In the genomic region with DNA sequence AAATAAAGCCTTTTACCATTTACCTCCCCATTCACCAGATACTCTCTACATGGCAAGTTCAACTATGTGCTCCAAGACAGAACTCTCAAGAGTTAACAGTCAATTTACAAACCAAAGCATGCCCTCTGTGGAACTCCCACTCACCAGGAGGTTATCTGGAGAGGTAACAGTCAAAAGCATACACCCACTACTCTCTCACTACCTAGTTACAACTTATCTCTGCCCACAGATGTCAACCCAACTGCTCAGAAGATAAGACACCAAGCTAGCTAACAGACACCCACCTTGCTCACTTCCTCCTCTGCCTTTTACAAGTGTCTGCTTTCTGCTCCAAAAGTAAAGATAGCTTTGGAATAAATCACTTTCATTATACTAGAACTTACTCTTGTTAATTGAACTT, we compare ENCODE assay signal across 1 cellular context.
TF ChIP-seq lines count a peak whose summit lies in the region.

No MANE protein-coding gene starts in this region.

TF ChIP-seq in K562, 482 proteins besides CTCF, POLR2A, EP300 and RAD21 (continued from another document and continues in another):
- TF ChIP-seq, protein P1, sequence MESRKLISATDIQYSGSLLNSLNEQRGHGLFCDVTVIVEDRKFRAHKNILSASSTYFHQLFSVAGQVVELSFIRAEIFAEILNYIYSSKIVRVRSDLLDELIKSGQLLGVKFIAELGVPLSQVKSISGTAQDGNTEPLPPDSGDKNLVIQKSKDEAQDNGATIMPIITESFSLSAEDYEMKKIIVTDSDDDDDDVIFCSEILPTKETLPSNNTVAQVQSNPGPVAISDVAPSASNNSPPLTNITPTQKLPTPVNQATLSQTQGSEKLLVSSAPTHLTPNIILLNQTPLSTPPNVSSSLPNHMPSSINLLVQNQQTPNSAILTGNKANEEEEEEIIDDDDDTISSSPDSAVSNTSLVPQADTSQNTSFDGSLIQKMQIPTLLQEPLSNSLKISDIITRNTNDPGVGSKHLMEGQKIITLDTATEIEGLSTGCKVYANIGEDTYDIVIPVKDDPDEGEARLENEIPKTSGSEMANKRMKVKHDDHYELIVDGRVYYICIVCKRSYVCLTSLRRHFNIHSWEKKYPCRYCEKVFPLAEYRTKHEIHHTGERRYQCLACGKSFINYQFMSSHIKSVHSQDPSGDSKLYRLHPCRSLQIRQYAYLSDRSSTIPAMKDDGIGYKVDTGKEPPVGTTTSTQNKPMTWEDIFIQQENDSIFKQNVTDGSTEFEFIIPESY (CRISPR knock-in tag; IDR thresholded peaks at IDR 0.05): peak; percentile 60; the same call in 1 of the 2 replicates
- TF ChIP-seq, protein P2, sequence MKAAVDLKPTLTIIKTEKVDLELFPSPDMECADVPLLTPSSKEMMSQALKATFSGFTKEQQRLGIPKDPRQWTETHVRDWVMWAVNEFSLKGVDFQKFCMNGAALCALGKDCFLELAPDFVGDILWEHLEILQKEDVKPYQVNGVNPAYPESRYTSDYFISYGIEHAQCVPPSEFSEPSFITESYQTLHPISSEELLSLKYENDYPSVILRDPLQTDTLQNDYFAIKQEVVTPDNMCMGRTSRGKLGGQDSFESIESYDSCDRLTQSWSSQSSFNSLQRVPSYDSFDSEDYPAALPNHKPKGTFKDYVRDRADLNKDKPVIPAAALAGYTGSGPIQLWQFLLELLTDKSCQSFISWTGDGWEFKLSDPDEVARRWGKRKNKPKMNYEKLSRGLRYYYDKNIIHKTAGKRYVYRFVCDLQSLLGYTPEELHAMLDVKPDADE (conservative IDR thresholded peaks at IDR 0.05; ENCODE audit: control insufficient read depth, low read depth, low read length): peak; percentile 91
- TF ChIP-seq POLR3A (IDR thresholded peaks at IDR 0.05; ENCODE audit: borderline replicate concordance, extremely low read depth, insufficient read depth, insufficient read length) (no peak), CBX1 (IDR thresholded peaks at IDR 0.05; ENCODE audit: low read depth) (peak; percentile 34; the same call in 1 of the 2 replicates), CSDE1 (IDR thresholded peaks at IDR 0.05) (no peak), L3MBTL2 (IDR thresholded peaks at IDR 0.05) (peak; percentile 61), TAL1 (IDR thresholded peaks at IDR 0.05) (peak; percentile 99), ATF7 (IDR thresholded peaks at IDR 0.05) (peak; percentile 82), KLF16 (IDR thresholded peaks at IDR 0.05) (peak; percentile 100), CBX2 (IDR thresholded peaks at IDR 0.05; ENCODE audit: insufficient read depth, low read length, poor library complexity, severe bottlenecking) (no peak), ARID1B (IDR thresholded peaks at IDR 0.05) (peak; percentile 100), TAF9B (IDR thresholded peaks at IDR 0.05; ENCODE audit: partially characterized antibody) (peak; percentile 69), KLF13 (tag; IDR thresholded peaks at IDR 0.05; ENCODE audit: borderline replicate concordance, low read depth) (peak; percentile 68; the same call in 1 of the 2 replicates), RFX1 (IDR thresholded peaks at IDR 0.05) (peak; percentile 42; the same call in 1 of the 2 replicates), ZNF830 (CRISPR knock-in tag; IDR thresholded peaks at IDR 0.05) (no peak), ZNF644 (tag; IDR thresholded peaks at IDR 0.05; ENCODE audit: low read depth) (peak; percentile 98), BCOR (IDR thresholded peaks at IDR 0.05) (peak; percentile 95), ESRRA (IDR thresholded peaks at IDR 0.05; ENCODE audit: borderline replicate concordance, low read depth) (peak; percentile 85; the same call in 1 of the 2 replicates), ZNF311 (CRISPR knock-in tag; IDR thresholded peaks at IDR 0.05) (peak; percentile 80; the same call in 1 of the 2 replicates), PHB2 (IDR thresholded peaks at IDR 0.05; ENCODE audit: low read depth) (peak; percentile 99), HDAC2 (IDR thresholded peaks at IDR 0.05) (peak; percentile 100), HNRNPUL1 (IDR thresholded peaks at IDR 0.05; ENCODE audit: low read length) (no peak), ZNF175 (CRISPR knock-in tag; IDR thresholded peaks at IDR 0.05; ENCODE audit: low read depth) (peak; percentile 94), ZNF232 (CRISPR knock-in tag; IDR thresholded peaks at IDR 0.05) (peak; percentile 87; the same call in 1 of the 2 replicates), XRCC3 (IDR thresholded peaks at IDR 0.05) (peak; percentile 96), SOX6 (IDR thresholded peaks at IDR 0.05) (peak; percentile 99), ZBED1 (IDR thresholded peaks at IDR 0.05) (peak; percentile 96), ZNF3 (CRISPR knock-in tag; IDR thresholded peaks at IDR 0.05) (no peak), HDAC8 (tag; IDR thresholded peaks at IDR 0.05) (no peak), MYNN (IDR thresholded peaks at IDR 0.05) (peak; percentile 95), MYNN (CRISPR knock-in tag; IDR thresholded peaks at IDR 0.05) (no peak), ZKSCAN1 (IDR thresholded peaks at IDR 0.05; ENCODE audit: low read depth, low read length) (peak; percentile 74), KAT2B (IDR thresholded peaks at IDR 0.05; ENCODE audit: low read depth, low read length) (no peak), TCF3 (CRISPR knock-in tag; IDR thresholded peaks at IDR 0.05) (peak; percentile 99), MYBL2 (IDR thresholded peaks at IDR 0.05; ENCODE audit: low read depth) (peak; percentile 81), MYBL2 (CRISPR knock-in tag; IDR thresholded peaks at IDR 0.05; ENCODE audit: borderline replicate concordance) (no peak), HIVEP1 (CRISPR knock-in tag; IDR thresholded peaks at IDR 0.05) (peak; percentile 79; the same call in 1 of the 2 replicates), RBM39 (optimal IDR thresholded peaks at IDR 0.05; ENCODE audit: low read depth, low read length) (no peak), NFIX (CRISPR knock-in tag; IDR thresholded peaks at IDR 0.05; ENCODE audit: low read depth) (no peak), KLF1 (tag; IDR thresholded peaks at IDR 0.05) (0 out of 2 replicates have a peak, but pooled peaks have one; percentile 35), TCF7L2 (IDR thresholded peaks at IDR 0.05; ENCODE audit: low read depth, low read length) (no peak), MTA3 (IDR thresholded peaks at IDR 0.05; ENCODE audit: borderline replicate concordance) (peak; percentile 96), PYGO2 (tag; IDR thresholded peaks at IDR 0.05) (peak; percentile 93), STAT5A (IDR thresholded peaks at IDR 0.05; ENCODE audit: borderline replicate concordance, low read length) (peak; percentile 99), CREM (IDR thresholded peaks at IDR 0.05; ENCODE audit: low read depth) (peak; percentile 89)
- TF ChIP-seq, protein P3, sequence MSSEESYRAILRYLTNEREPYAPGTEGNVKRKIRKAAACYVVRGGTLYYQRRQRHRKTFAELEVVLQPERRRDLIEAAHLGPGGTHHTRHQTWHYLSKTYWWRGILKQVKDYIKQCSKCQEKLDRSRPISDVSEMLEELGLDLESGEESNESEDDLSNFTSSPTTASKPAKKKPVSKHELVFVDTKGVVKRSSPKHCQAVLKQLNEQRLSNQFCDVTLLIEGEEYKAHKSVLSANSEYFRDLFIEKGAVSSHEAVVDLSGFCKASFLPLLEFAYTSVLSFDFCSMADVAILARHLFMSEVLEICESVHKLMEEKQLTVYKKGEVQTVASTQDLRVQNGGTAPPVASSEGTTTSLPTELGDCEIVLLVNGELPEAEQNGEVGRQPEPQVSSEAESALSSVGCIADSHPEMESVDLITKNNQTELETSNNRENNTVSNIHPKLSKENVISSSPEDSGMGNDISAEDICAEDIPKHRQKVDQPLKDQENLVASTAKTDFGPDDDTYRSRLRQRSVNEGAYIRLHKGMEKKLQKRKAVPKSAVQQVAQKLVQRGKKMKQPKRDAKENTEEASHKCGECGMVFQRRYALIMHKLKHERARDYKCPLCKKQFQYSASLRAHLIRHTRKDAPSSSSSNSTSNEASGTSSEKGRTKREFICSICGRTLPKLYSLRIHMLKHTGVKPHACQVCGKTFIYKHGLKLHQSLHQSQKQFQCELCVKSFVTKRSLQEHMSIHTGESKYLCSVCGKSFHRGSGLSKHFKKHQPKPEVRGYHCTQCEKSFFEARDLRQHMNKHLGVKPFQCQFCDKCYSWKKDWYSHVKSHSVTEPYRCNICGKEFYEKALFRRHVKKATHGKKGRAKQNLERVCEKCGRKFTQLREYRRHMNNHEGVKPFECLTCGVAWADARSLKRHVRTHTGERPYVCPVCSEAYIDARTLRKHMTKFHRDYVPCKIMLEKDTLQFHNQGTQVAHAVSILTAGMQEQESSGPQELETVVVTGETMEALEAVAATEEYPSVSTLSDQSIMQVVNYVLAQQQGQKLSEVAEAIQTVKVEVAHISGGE (CRISPR knock-in tag; IDR thresholded peaks at IDR 0.05): peak in 1 of 3 experiments; percentile 85; a peak in 3 of 6 replicates
- TF ChIP-seq, protein P4, sequence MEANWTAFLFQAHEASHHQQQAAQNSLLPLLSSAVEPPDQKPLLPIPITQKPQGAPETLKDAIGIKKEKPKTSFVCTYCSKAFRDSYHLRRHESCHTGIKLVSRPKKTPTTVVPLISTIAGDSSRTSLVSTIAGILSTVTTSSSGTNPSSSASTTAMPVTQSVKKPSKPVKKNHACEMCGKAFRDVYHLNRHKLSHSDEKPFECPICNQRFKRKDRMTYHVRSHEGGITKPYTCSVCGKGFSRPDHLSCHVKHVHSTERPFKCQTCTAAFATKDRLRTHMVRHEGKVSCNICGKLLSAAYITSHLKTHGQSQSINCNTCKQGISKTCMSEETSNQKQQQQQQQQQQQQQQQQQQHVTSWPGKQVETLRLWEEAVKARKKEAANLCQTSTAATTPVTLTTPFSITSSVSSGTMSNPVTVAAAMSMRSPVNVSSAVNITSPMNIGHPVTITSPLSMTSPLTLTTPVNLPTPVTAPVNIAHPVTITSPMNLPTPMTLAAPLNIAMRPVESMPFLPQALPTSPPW (CRISPR knock-in tag; IDR thresholded peaks at IDR 0.05): peak; percentile 82
- TF ChIP-seq, protein P5, sequence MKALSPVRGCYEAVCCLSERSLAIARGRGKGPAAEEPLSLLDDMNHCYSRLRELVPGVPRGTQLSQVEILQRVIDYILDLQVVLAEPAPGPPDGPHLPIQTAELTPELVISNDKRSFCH (CRISPR knock-in tag; IDR thresholded peaks at IDR 0.05): no peak
- TF ChIP-seq, protein P5 (tag; IDR thresholded peaks at IDR 0.05): peak; percentile 96
- TF ChIP-seq, protein P6, sequence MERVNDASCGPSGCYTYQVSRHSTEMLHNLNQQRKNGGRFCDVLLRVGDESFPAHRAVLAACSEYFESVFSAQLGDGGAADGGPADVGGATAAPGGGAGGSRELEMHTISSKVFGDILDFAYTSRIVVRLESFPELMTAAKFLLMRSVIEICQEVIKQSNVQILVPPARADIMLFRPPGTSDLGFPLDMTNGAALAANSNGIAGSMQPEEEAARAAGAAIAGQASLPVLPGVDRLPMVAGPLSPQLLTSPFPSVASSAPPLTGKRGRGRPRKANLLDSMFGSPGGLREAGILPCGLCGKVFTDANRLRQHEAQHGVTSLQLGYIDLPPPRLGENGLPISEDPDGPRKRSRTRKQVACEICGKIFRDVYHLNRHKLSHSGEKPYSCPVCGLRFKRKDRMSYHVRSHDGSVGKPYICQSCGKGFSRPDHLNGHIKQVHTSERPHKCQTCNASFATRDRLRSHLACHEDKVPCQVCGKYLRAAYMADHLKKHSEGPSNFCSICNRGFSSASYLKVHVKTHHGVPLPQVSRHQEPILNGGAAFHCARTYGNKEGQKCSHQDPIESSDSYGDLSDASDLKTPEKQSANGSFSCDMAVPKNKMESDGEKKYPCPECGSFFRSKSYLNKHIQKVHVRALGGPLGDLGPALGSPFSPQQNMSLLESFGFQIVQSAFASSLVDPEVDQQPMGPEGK (CRISPR knock-in tag; IDR thresholded peaks at IDR 0.05; ENCODE audit: borderline replicate concordance): no peak
- TF ChIP-seq, protein P7, sequence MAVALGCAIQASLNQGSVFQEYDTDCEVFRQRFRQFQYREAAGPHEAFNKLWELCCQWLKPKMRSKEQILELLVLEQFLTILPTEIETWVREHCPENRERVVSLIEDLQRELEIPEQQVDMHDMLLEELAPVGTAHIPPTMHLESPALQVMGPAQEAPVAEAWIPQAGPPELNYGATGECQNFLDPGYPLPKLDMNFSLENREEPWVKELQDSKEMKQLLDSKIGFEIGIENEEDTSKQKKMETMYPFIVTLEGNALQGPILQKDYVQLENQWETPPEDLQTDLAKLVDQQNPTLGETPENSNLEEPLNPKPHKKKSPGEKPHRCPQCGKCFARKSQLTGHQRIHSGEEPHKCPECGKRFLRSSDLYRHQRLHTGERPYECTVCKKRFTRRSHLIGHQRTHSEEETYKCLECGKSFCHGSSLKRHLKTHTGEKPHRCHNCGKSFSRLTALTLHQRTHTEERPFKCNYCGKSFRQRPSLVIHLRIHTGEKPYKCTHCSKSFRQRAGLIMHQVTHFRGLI (CRISPR knock-in tag; IDR thresholded peaks at IDR 0.05): peak; percentile 85; the same call in 1 of the 2 replicates
- TF ChIP-seq, protein P8, sequence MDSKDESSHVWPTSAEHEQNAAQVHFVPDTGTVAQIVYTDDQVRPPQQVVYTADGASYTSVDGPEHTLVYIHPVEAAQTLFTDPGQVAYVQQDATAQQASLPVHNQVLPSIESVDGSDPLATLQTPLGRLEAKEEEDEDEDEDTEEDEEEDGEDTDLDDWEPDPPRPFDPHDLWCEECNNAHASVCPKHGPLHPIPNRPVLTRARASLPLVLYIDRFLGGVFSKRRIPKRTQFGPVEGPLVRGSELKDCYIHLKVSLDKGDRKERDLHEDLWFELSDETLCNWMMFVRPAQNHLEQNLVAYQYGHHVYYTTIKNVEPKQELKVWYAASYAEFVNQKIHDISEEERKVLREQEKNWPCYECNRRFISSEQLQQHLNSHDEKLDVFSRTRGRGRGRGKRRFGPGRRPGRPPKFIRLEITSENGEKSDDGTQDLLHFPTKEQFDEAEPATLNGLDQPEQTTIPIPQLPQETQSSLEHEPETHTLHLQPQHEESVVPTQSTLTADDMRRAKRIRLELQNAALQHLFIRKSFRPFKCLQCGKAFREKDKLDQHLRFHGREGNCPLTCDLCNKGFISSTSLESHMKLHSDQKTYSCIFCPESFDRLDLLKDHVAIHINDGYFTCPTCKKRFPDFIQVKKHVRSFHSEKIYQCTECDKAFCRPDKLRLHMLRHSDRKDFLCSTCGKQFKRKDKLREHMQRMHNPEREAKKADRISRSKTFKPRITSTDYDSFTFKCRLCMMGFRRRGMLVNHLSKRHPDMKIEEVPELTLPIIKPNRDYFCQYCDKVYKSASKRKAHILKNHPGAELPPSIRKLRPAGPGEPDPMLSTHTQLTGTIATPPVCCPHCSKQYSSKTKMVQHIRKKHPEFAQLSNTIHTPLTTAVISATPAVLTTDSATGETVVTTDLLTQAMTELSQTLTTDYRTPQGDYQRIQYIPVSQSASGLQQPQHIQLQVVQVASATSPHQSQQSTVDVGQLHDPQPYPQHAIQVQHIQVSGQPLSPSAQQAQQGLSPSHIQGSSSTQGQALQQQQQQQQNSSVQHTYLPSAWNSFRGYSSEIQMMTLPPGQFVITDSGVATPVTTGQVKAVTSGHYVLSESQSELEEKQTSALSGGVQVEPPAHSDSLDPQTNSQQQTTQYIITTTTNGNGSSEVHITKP (IDR thresholded peaks at IDR 0.05; ENCODE audit: partially characterized antibody): no peak
- TF ChIP-seq, protein P9, sequence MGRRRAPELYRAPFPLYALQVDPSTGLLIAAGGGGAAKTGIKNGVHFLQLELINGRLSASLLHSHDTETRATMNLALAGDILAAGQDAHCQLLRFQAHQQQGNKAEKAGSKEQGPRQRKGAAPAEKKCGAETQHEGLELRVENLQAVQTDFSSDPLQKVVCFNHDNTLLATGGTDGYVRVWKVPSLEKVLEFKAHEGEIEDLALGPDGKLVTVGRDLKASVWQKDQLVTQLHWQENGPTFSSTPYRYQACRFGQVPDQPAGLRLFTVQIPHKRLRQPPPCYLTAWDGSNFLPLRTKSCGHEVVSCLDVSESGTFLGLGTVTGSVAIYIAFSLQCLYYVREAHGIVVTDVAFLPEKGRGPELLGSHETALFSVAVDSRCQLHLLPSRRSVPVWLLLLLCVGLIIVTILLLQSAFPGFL (CRISPR knock-in tag; IDR thresholded peaks at IDR 0.05): no peak
